In genomic region chr4:86482296-86482695, GRCh38 we compare ENCODE assay signal across 1 cellular context.
TF ChIP-seq lines count a peak whose summit lies in the region.

No MANE protein-coding gene starts in this region.

TF ChIP-seq in H1, 55 proteins besides CTCF, POLR2A, EP300 and RAD21 (continued from another document):
- no peak for TF ChIP-seq BCL11A (IDR thresholded peaks at IDR 0.05; ENCODE audit: low read depth in 2 of 2, low read length in 2 of 2)
- no peak for TF ChIP-seq USF2 (IDR thresholded peaks at IDR 0.05; ENCODE audit: low read length)
- no peak for TF ChIP-seq RBBP5 (IDR thresholded peaks at IDR 0.05; ENCODE audit: borderline replicate concordance, low read depth, low read length)
- TF ChIP-seq SAP30 (IDR thresholded peaks at IDR 0.05; ENCODE audit: insufficient read depth, insufficient replicate concordance, low read length): no peak
- TF ChIP-seq POLR2AphosphoS5 (IDR thresholded peaks at IDR 0.05; ENCODE audit: low read depth, low read length): no peak
- no peak for TF ChIP-seq HDAC2 (IDR thresholded peaks at IDR 0.05; ENCODE audit: borderline replicate concordance in 1 of 2, low read depth in 2 of 2, low read length in 2 of 2)
- no peak for TF ChIP-seq RNF2 (IDR thresholded peaks at IDR 0.05; ENCODE audit: borderline replicate concordance, low read depth, low read length, missing control alignments, poor library complexity, severe bottlenecking)
- no peak for TF ChIP-seq KDM5A (IDR thresholded peaks at IDR 0.05; ENCODE audit: low read length)
- no peak for TF ChIP-seq MAFK (IDR thresholded peaks at IDR 0.05; ENCODE audit: low read depth, low read length)
- TF ChIP-seq PHF8 (conservative IDR thresholded peaks at IDR 0.05; ENCODE audit: low read depth, low read length): no peak
- no peak for TF ChIP-seq CHD1 (IDR thresholded peaks at IDR 0.05; ENCODE audit: low read depth, low read length)
- no peak for TF ChIP-seq CBX8 (IDR thresholded peaks at IDR 0.05; ENCODE audit: borderline replicate concordance, low read depth, low read length)
- no peak for TF ChIP-seq EGR1 (IDR thresholded peaks at IDR 0.05; ENCODE audit: borderline replicate concordance, low read depth, low read length)
- TF ChIP-seq CTBP2 (IDR thresholded peaks at IDR 0.05; ENCODE audit: borderline replicate concordance, insufficient read depth, insufficient read length, low read length): no peak
- TF ChIP-seq KDM4A (IDR thresholded peaks at IDR 0.05; ENCODE audit: low read depth, low read length, severe bottlenecking): no peak
